In genomic region chr22:48145738-48146137, GRCh38 we compare ENCODE assay signal across 1 cellular context.
TF ChIP-seq lines count a peak whose summit lies in the region.

No MANE protein-coding gene starts in this region.

TF ChIP-seq in GM12878, 131 proteins besides CTCF, POLR2A, EP300 and RAD21 (continued from another document):
- TF ChIP-seq ZNF687 (IDR thresholded peaks at IDR 0.05): no peak
TF ChIP-seq in GM12878: peak in this region for 1.
